Comparison of ENCODE assay signal across 10 cellular contexts in genomic region chr17:70344356-70345060, GRCh38.
DNase-seq lines count a peak whose midpoint lies in the region; ATAC-seq and TF ChIP-seq lines count a peak whose summit lies in the region.
"Had no signal": no experiment of that assay in that cellular context is flagged by ENCODE, and none has a peak within 500 bp of the region (broad histone marks: within the 10 kb centered on the region; RNA-seq: fewer than 3 reads in every experiment).

No MANE protein-coding gene starts in this region.

- H3K4me3 ChIP-seq in dorsolateral prefrontal cortex (peak overlapping the region in 52 of 59 donors; percentile 2 to 55 (median 31)), osteoblast (ENCODE audit: insufficient read depth, low read length) (peak overlapping the region; percentile 57)

- DNase-seq in CD1c-positive myeloid dendritic cell (ENCODE audit: extremely low spot score): peak; percentile 1
- DNase-seq in M059J (ENCODE audit: low read depth): peak; percentile 25
- no peak for DNase-seq in dorsolateral prefrontal cortex
- peak; percentile 9 for DNase-seq in osteoblast (ENCODE audit: insufficient read length, low spot score, missing footprints)
- DNase-seq in mucosa of gallbladder (ENCODE audit: low spot score): no peak
- no peak for DNase-seq in NCI-H1694 treated with DMSO at 0.1 percent for 48 hours (lab: John Stamatoyannopoulos, UW)
- DNase-seq: activated CD8-positive, alpha-beta memory T cell treated with anti-CD3 and anti-CD28 coated beads for 24 hours had no signal

- no peaks in the 10 kb centered on the region for H3K79me2 ChIP-seq in osteoblast (ENCODE audit: insufficient read depth, low read length)

- peak overlapping the region; percentile 62 for H3K4me2 ChIP-seq in osteoblast (ENCODE audit: insufficient read depth, low read length)

- no peaks in the 10 kb centered on the region for H3K4me1 ChIP-seq in osteoblast (ENCODE audit: insufficient read depth, low read length)

- H3K27me3 ChIP-seq in dorsolateral prefrontal cortex: no peaks in the 10 kb centered on the region
- H3K27me3 ChIP-seq in osteoblast (ENCODE audit: insufficient read depth, low read length): no peaks in the 10 kb centered on the region

- no peak for TF ChIP-seq CTCF in dorsolateral prefrontal cortex (IDR thresholded peaks at IDR 0.05 in 54 of 56, conservative IDR thresholded peaks at IDR 0.05 in 2 of 56; ENCODE audit: low read depth in 1 of 56, partially characterized antibody in 56 of 56)
- no peak for TF ChIP-seq CTCF in osteoblast (IDR thresholded peaks at IDR 0.05; ENCODE audit: extremely low read depth, low read depth, low read length)

- H3K27ac ChIP-seq in dorsolateral prefrontal cortex: peak overlapping the region in 3 of 59 donors; percentile 8 to 16 (median 13)
- H3K27ac ChIP-seq in osteoblast (ENCODE audit: low read depth, low read length): no peak overlapping the region
- H3K27ac ChIP-seq: epithelial cell of prostate had no signal

- ATAC-seq in HG03039 (IDR thresholded peaks at IDR 0.05; ENCODE audit: unreplicated experiment): no peak
- ATAC-seq in GM19023 (IDR thresholded peaks at IDR 0.05; ENCODE audit: unreplicated experiment): no peak

- no peaks in the 10 kb centered on the region for H4K20me1 ChIP-seq in osteoblast (ENCODE audit: insufficient read depth, low read length)

- H3K9me3 ChIP-seq in osteoblast (ENCODE audit: low read depth, low read length): no peaks in the 10 kb centered on the region

- H2AFZ ChIP-seq in osteoblast (ENCODE audit: low read length): peak overlapping the region; percentile 32

- intact Hi-C loops in dorsolateral prefrontal cortex (cut with DNase I): no loop called here

- H3K36me3 ChIP-seq in osteoblast (ENCODE audit: insufficient read depth, low read length): no peaks in the 10 kb centered on the region

Comparison
In these comparisons a context has a peak if more than half of its experiments do, and no peak if none do; other contexts are left out.
1. DNase-seq: peak in CD1c-positive myeloid dendritic cell (single experiment), M059J (single experiment) and osteoblast (single experiment); none in dorsolateral prefrontal cortex (0 of 10), mucosa of gallbladder (single experiment) and NCI-H1694 treated with DMSO at 0.1 percent for 48 hours (single experiment).